In genomic region chr6:40039042-40039441, GRCh38 we compare ENCODE assay signal across 25 cellular contexts.
DNase-seq lines count a peak whose midpoint lies in the region; ATAC-seq, FAIRE-seq and TF ChIP-seq lines count a peak whose summit lies in the region.
"Had no signal": no experiment of that assay in that cellular context is flagged by ENCODE, and none has a peak within 500 bp of the region (broad histone marks: within the 10 kb centered on the region; RNA-seq: fewer than 3 reads in every experiment).

No MANE protein-coding gene starts in this region.

- in situ Hi-C loops in IMR-90 (cut with MboI; ENCODE audit: low sequenced_read_pairs): no loop called here

- TF ChIP-seq POLR2A in IMR-90 (IDR thresholded peaks at IDR 0.05; ENCODE audit: low read depth, low read length) (no peak), esophagus muscularis mucosa (IDR thresholded peaks at IDR 0.05; ENCODE audit: low read depth) (no peak)

- H3K18ac ChIP-seq in IMR-90 (ENCODE audit: low read depth, low read length): no peak overlapping the region

- no peak overlapping the region for H3K23ac ChIP-seq in IMR-90 (ENCODE audit: low read depth, low read length)

- no peak overlapping the region for H4K8ac ChIP-seq in IMR-90 (ENCODE audit: low read depth in 2 of 2, low read length in 2 of 2)

- CTCF ChIA-PET in IMR-90 (lab: Yijun Ruan, JAX): no interaction called here

- no peak overlapping the region for H2BK120ac ChIP-seq in IMR-90 (ENCODE audit: low read depth, low read length)

- no peaks in the 10 kb centered on the region for H4K20me1 ChIP-seq in IMR-90 (ENCODE audit: insufficient read depth, low read length)
- H4K20me1 ChIP-seq: BLaER1 treated with 17β-estradiol and CSF1 and Interleukin-3, amounts not matched to agents 10 nM and 100 nM had no signal

- no CpG with 5 or more reads among the region's 3 CpGs for WGBS in IMR-90 (ENCODE audit: extremely low coverage in 2 of 2, insufficient read length in 1 of 2), 2 experiments
- WGBS in esophagus muscularis mucosa: 75% methylated on average over 3 of the region's 3 CpGs

- H3K4me3 ChIP-seq in right atrium auricular region (no peak overlapping the region), IMR-90 (ENCODE audit: insufficient read depth, low read depth, low read length) (no peak overlapping the region), coronary artery (no peak overlapping the region), esophagus muscularis mucosa (no peak overlapping the region)
- H3K4me3 ChIP-seq: A549; BLaER1 treated with 17β-estradiol and CSF1 and Interleukin-3, amounts not matched to agents 10 nM and 100 nM; GM12878 had no signal

- no peaks in the 10 kb centered on the region for H3K36me3 Mint-ChIP-seq in effector memory CD8-positive, alpha-beta T cell (ENCODE audit: insufficient read depth)
- H3K36me3 Mint-ChIP-seq: CD8-positive, alpha-beta T cell had no signal

- H3K27ac ChIP-seq in right atrium auricular region (no peak overlapping the region), IMR-90 (ENCODE audit: insufficient read depth, low read length) (no peak overlapping the region), coronary artery (no peak overlapping the region), esophagus muscularis mucosa (replicated peaks in 1 of 4) (no peak overlapping the region)
- H3K27ac ChIP-seq: 22Rv1; A549; BLaER1 treated with 17β-estradiol and CSF1 and Interleukin-3, amounts not matched to agents 10 nM and 100 nM; C4-2B had no signal

- no peak overlapping the region for H3K56ac ChIP-seq in IMR-90 (ENCODE audit: extremely low read depth, insufficient read depth, low read length)

- no peak overlapping the region for H2BK15ac ChIP-seq in IMR-90 (ENCODE audit: low read depth, low read length)

- H3K4me1 ChIP-seq in right atrium auricular region (no peaks in the 10 kb centered on the region), IMR-90 (ENCODE audit: control insufficient read depth, insufficient read depth, low read length) (no peaks in the 10 kb centered on the region), esophagus muscularis mucosa (no peaks in the 10 kb centered on the region)
- H3K4me1 ChIP-seq: A549, Caco-2 had no signal

- DNase-seq in right atrium auricular region (ENCODE audit: low spot score) (peak; percentile 47), Right ventricle myocardium superior (no peak), IMR-90 (no peak), coronary artery (ENCODE audit: low spot score) (peak; percentile 47), esophagus muscularis mucosa (ENCODE audit: extremely low spot score) (peak; percentile 86), NCI-H1105 (lab: John Stamatoyannopoulos, UW) (no peak), HTR-8/SVneo (ENCODE audit: insufficient read length, low spot score) (no peak)
- no peak for DNase-seq in effector memory CD8-positive, alpha-beta T cell
- DNase-seq: AML-193; Caco-2; Calu3; CD4-positive, alpha-beta T cell; CD8-positive, alpha-beta T cell; DMS79 treated with DMSO at 0.1 percent for 48 hours; EL; GDM1 had no signal

- no peak overlapping the region for H3K4me2 ChIP-seq in IMR-90 (ENCODE audit: low read depth, low read length)
- H3K4me2 ChIP-seq: A549 had no signal

- no peak overlapping the region for H3K9ac ChIP-seq in IMR-90 (ENCODE audit: low read depth, low read length)
- H3K9ac ChIP-seq: BLaER1 treated with 17β-estradiol and CSF1 and Interleukin-3, amounts not matched to agents 10 nM and 100 nM had no signal

- intact Hi-C loops in Right ventricle myocardium superior (cut with DNase I): no loop called here
- intact Hi-C loops in IMR-90 (cut with micrococcal nuclease): no loop called here
- intact Hi-C loops in esophagus muscularis mucosa (cut with DNase I): no loop called here

- no TSS peak for BruUV-seq in IMR-90 (replicated peaks; lab: Mats Ljungman, UMichigan)

- H2BK5ac ChIP-seq in IMR-90 (ENCODE audit: low read depth, low read length, poor library complexity, severe bottlenecking): no peak overlapping the region

- H3K27ac Mint-ChIP-seq in effector memory CD8-positive, alpha-beta T cell: no peak overlapping the region
- H3K27ac Mint-ChIP-seq: B cell; CD4-positive, alpha-beta T cell; CD8-positive, alpha-beta T cell had no signal

- no peak for FAIRE-seq in HTR-8/SVneo (lab: Jason Lieb, UNC)
- FAIRE-seq: A549, D721Med, GM12878, GM12892, GM18507 had no signal

- H3K4ac ChIP-seq in IMR-90 (ENCODE audit: low read depth, low read length): no peak overlapping the region

- ATAC-seq in Right ventricle myocardium superior (ENCODE audit: poor library complexity) (no peak), IMR-90 (ENCODE audit: low read depth) (no peak)
- no peak for ATAC-seq in effector memory CD8-positive, alpha-beta T cell (replicated peaks)
- ATAC-seq: A549; CD8-positive, alpha-beta T cell; GM12878 had no signal

- POLR2A ChIA-PET in IMR-90 (lab: Charles Lee; ENCODE audit: unreplicated experiment): no interaction called here

- no peaks in the 10 kb centered on the region for H3K79me1 ChIP-seq in IMR-90 (ENCODE audit: low read depth in 1 of 2, low read length in 2 of 2)

- H4K5ac ChIP-seq in IMR-90 (ENCODE audit: low read depth, low read length): no peak overlapping the region

- H3K27me3 ChIP-seq in right atrium auricular region: no peaks in the 10 kb centered on the region
- no peaks in the 10 kb centered on the region for H3K27me3 ChIP-seq in IMR-90 (ENCODE audit: control insufficient read depth, insufficient read depth, low read length)
- peaks cover 0 to 10% (median 0%) of the 10 kb centered on the region in 4 donors for H3K27me3 ChIP-seq in esophagus muscularis mucosa
- H3K27me3 ChIP-seq: BLaER1 treated with 17β-estradiol and CSF1 and Interleukin-3, amounts not matched to agents 10 nM and 100 nM had no signal

- no peaks in the 10 kb centered on the region for H3K9me3 Mint-ChIP-seq in effector memory CD8-positive, alpha-beta T cell

- H2AK5ac ChIP-seq in IMR-90 (ENCODE audit: low read depth, low read length): no peak overlapping the region

- dilution Hi-C loops in IMR-90 (cut with HindIII; ENCODE audit: low sequenced_read_pairs, unreplicated experiment): no loop called here

- H3K14ac ChIP-seq in IMR-90 (replicated peaks; ENCODE audit: low read depth, low read length): no peak overlapping the region

- no peaks in the 10 kb centered on the region for H3K9me1 ChIP-seq in IMR-90 (ENCODE audit: insufficient read depth, low read length)

- H3K9me3 ChIP-seq in right atrium auricular region (peaks cover 0 to 15% of the 10 kb centered on the region in 2 donors), IMR-90 (ENCODE audit: control insufficient read depth, insufficient read depth, low read length) (no peaks in the 10 kb centered on the region), esophagus muscularis mucosa (peaks cover 0 to 6% (median 3%) of the 10 kb centered on the region in 4 donors)
- H3K9me3 ChIP-seq: A549, Caco-2 had no signal

- no peak overlapping the region for H2BK20ac ChIP-seq in IMR-90 (ENCODE audit: low read depth, low read length)

- H3K36me3 ChIP-seq in right atrium auricular region (no peaks in the 10 kb centered on the region), IMR-90 (ENCODE audit: control insufficient read depth, insufficient read depth, low read length) (no peaks in the 10 kb centered on the region), esophagus muscularis mucosa (no peaks in the 10 kb centered on the region)
- H3K36me3 ChIP-seq: BLaER1 treated with 17β-estradiol and CSF1 and Interleukin-3, amounts not matched to agents 10 nM and 100 nM had no signal

- TF ChIP-seq RAD21 in IMR-90 (IDR thresholded peaks at IDR 0.05; ENCODE audit: low read length): no peak

- no peaks in the 10 kb centered on the region for H3K4me1 Mint-ChIP-seq in effector memory CD8-positive, alpha-beta T cell (ENCODE audit: low read depth in 2 of 2)
- H3K4me1 Mint-ChIP-seq: B cell had no signal

- H3K27me3 Mint-ChIP-seq in effector memory CD8-positive, alpha-beta T cell: peaks cover 4 to 12% of the 10 kb centered on the region in 2 donors

- TF ChIP-seq CTCF in right atrium auricular region (IDR thresholded peaks at IDR 0.05) (no peak), IMR-90 (conservative IDR thresholded peaks at IDR 0.05; ENCODE audit: low read depth, low read length) (no peak), coronary artery (IDR thresholded peaks at IDR 0.05) (no peak), esophagus muscularis mucosa (IDR thresholded peaks at IDR 0.05) (no peak)

- H2AFZ ChIP-seq in IMR-90 (replicated peaks; ENCODE audit: low read length, poor library complexity): peak overlapping the region; percentile 9

- TF ChIP-seq EP300 in esophagus muscularis mucosa (IDR thresholded peaks at IDR 0.05): no peak

- no peak overlapping the region for H3K4me3 Mint-ChIP-seq in effector memory CD8-positive, alpha-beta T cell
- H3K4me3 Mint-ChIP-seq: B cell; CD4-positive, alpha-beta T cell; CD8-positive, alpha-beta T cell had no signal

- H2AK9ac ChIP-seq in IMR-90 (replicated peaks; ENCODE audit: low read depth, low read length, poor library complexity): no peak overlapping the region

- no peak overlapping the region for H4K91ac ChIP-seq in IMR-90 (ENCODE audit: insufficient read depth, low read depth, low read length)

TF ChIP-seq in IMR-90, 13 proteins besides CTCF, POLR2A, EP300 and RAD21:
- TF ChIP-seq CHD1 (IDR thresholded peaks at IDR 0.05; ENCODE audit: low read depth, low read length) (no peak), RFX5 (IDR thresholded peaks at IDR 0.05; ENCODE audit: low read depth, low read length) (no peak), FOS (IDR thresholded peaks at IDR 0.05; ENCODE audit: low read depth, low read length) (no peak), ELK1 (IDR thresholded peaks at IDR 0.05; ENCODE audit: borderline replicate concordance, low read depth, low read length) (no peak)

Comparison
In these comparisons a context has a peak if more than half of its experiments do, and no peak if none do; other contexts are left out.
1. DNase-seq: peak in right atrium auricular region (single experiment), coronary artery (single experiment) and esophagus muscularis mucosa (single experiment); none in Right ventricle myocardium superior (single experiment), IMR-90 (single experiment), NCI-H1105 (single experiment), effector memory CD8-positive, alpha-beta T cell (0 of 3) and HTR-8/SVneo (single experiment).